Comparison of ENCODE assay signal across 8 cellular contexts in genomic region chr15:31344824-31345605, GRCh38. TPM values are rescaled to one million over a fixed set of nuclear protein-coding genes. Genes with fewer than 3 reads are reported as not detected.
A peak's percentile ranks its signal among the peaks of the same experiment; 100 is the strongest.
DNase-seq lines count a peak whose midpoint lies in the region; ATAC-seq, FAIRE-seq and TF ChIP-seq lines count a peak whose summit lies in the region.

No MANE protein-coding gene starts in this region.

- H3K4me1 ChIP-seq in ascending aorta (peaks cover 23 to 41% of the 10 kb centered on the region in 2 donors), pancreas (peaks cover 20 to 29% (median 22%) of the 10 kb centered on the region in 3 donors)

- H3K36me3 ChIP-seq in ascending aorta (peaks cover 4 to 7% of the 10 kb centered on the region in 2 donors), pancreas (no peaks in the 10 kb centered on the region)

- ATAC-seq in GM19035 (IDR thresholded peaks at IDR 0.05; ENCODE audit: unreplicated experiment) (peak; percentile 31), HG03139 (IDR thresholded peaks at IDR 0.05; ENCODE audit: unreplicated experiment) (peak; percentile 29), pancreas (peak; percentile 22 to 66 (median 39)), HG03520 (IDR thresholded peaks at IDR 0.05; ENCODE audit: unreplicated experiment) (no peak)

- POLR2A ChIA-PET in HEK293T (lab: Yijun Ruan, JAX): no interaction called here

- CTCF ChIA-PET in HEK293T (lab: Yijun Ruan, JAX): no interaction called here

- no peaks in the 10 kb centered on the region for H3K27me3 ChIP-seq in ascending aorta
- no peaks in the 10 kb centered on the region for H3K27me3 ChIP-seq in pancreas

- H3K4me3 ChIP-seq in ascending aorta (peak overlapping the region in 1 of 2 donors; percentile 11), pancreas (no peak overlapping the region)

- no peak for FAIRE-seq in pancreas (lab: Jason Lieb, UNC)

- no peak for DNase-seq in ascending aorta (ENCODE audit: low spot score in 2 of 2)
- DNase-seq in pancreas: peak in 2 of 6 donors; percentile 20 to 71
- no peak for DNase-seq in HEK293T (ENCODE audit: extremely low spot score)
- no peak for DNase-seq in dermis blood vessel endothelial cell
- no peak for DNase-seq in NK-92 treated with Interleukin-12 subunit alpha and Interleukin-12 subunit beta, amount 100 ng/mL, for 24 hours (lab: John Stamatoyannopoulos, UW)

- H3K9me3 ChIP-seq in ascending aorta (no peaks in the 10 kb centered on the region), pancreas (no peaks in the 10 kb centered on the region)

- intact Hi-C loops in ascending aorta (cut with DNase I) (loop anchor here (1.0 kb wide), 1 partner anchor 7 kb away; no protein-coding TSS in a partner anchor), pancreas (cut with DNase I) (no loop called here)

- WGBS in pancreas, 2 donors: 49 to 50% methylated on average over 16 of the region's 16 CpGs

- H3K27ac ChIP-seq in ascending aorta: peak overlapping the region; percentile 68 to 80
- H3K27ac ChIP-seq in pancreas: peak overlapping the region in 1 of 4 donors; percentile 38

- no peak for TF ChIP-seq CTCF in ascending aorta (IDR thresholded peaks at IDR 0.05)
- no peak for TF ChIP-seq CTCF in pancreas (IDR thresholded peaks at IDR 0.05)

TF ChIP-seq in HEK293T, 16 proteins besides CTCF, POLR2A, EP300 and RAD21:
- no peak for TF ChIP-seq SUZ12 (IDR thresholded peaks at IDR 0.05)
- no peak for TF ChIP-seq LEF1 (IDR thresholded peaks at IDR 0.05; ENCODE audit: borderline replicate concordance)
- no peak for TF ChIP-seq HDGF (IDR thresholded peaks at IDR 0.05; ENCODE audit: borderline replicate concordance)
- TF ChIP-seq FOXA1 (IDR thresholded peaks at IDR 0.05): no peak

RNA-seq across cellular contexts. Expression of gene KLF13, which starts 18.4 kb away (rescaled TPM):
- total RNA-seq in ascending aorta (235 TPM), pancreas (10 to 100 TPM; 28.6 to 57.1 (median 37.2) TPM), dermis blood vessel endothelial cell (35.2 and 41.8 TPM in 2 replicates)
- 10 to 100 TPM; 12.3 to 18.7 TPM for polyA plus RNA-seq in pancreas
